Comparison of ENCODE assay signal across 8 cellular contexts in genomic region chr14:61695695-61696527, GRCh38. TPM values are rescaled to one million over a fixed set of nuclear protein-coding genes. Genes with fewer than 3 reads are reported as not detected.
DNase-seq lines count a peak whose midpoint lies in the region; ATAC-seq and TF ChIP-seq lines count a peak whose summit lies in the region.

No MANE protein-coding gene starts in this region.

- H3K36me3 ChIP-seq in DND-41 (ENCODE audit: insufficient read depth, low read length): no peaks in the 10 kb centered on the region; the same call in 1 of the 2 replicates
- H3K36me3 ChIP-seq in HEK293 (ENCODE audit: control insufficient read depth in 2 of 2, insufficient read depth in 1 of 2, low read length in 2 of 2): no peaks in the 10 kb centered on the region
- no peaks in the 10 kb centered on the region for H3K36me3 ChIP-seq in gastrocnemius medialis

- peak overlapping the region; percentile 79 for H3K27ac ChIP-seq in DND-41 (ENCODE audit: low read length)
- peak overlapping the region; percentile 98 for H3K27ac ChIP-seq in HEK293 (ENCODE audit: extremely low read depth, low read depth, low read length)
- peak overlapping the region; percentile 92 to 98 (median 96) for H3K27ac ChIP-seq in gastrocnemius medialis

- POLR2A ChIA-PET in HEK293 (lab: Yijun Ruan, JAX): interaction anchor here (0.6 to 1.2 kb wide), 13 partner anchors 10 to 972 kb away, joined by 3 to 17 read pairs (median 4); partner anchors contain the start of genes SIX4 and SNAPC1

- DNase-seq in DND-41 (peak; percentile 64), NCI-H1417 treated with DMSO at 0.1 percent for 48 hours (lab: John Stamatoyannopoulos, UW) (peak; percentile 51), T-helper 22 cell (ENCODE audit: low read depth) (peak; percentile 18), astrocyte of the hippocampus (ENCODE audit: low read depth, low spot score) (peak; percentile 71), gastrocnemius medialis (peak; percentile 23 to 25), cortex of kidney (lab: John Stamatoyannopoulos, UW) (no peak)

- H3K79me2 ChIP-seq in DND-41 (ENCODE audit: insufficient read depth, low read length): peaks cover 56% of the 10 kb centered on the region

- TF ChIP-seq POLR2A in gastrocnemius medialis (IDR thresholded peaks at IDR 0.05): no peak

- H2AFZ ChIP-seq in DND-41 (ENCODE audit: low read depth, low read length): peak overlapping the region; percentile 63

- peak overlapping the region; percentile 79 for H3K4me2 ChIP-seq in DND-41 (ENCODE audit: insufficient read depth, low read length)

- H3K9ac ChIP-seq in DND-41 (ENCODE audit: low read depth, low read length): peak overlapping the region; percentile 86

- peak; percentile 29 for ATAC-seq in DND-41 (ENCODE audit: insufficient read depth, low read depth)
- peak; percentile 33 to 34 for ATAC-seq in gastrocnemius medialis

- H3K4me1 ChIP-seq in DND-41 (ENCODE audit: insufficient read depth, low read length) (peaks cover 55% of the 10 kb centered on the region), HEK293 (ENCODE audit: control insufficient read depth, insufficient read depth, low read length) (peaks cover 12% of the 10 kb centered on the region; the same call in 1 of the 2 replicates), gastrocnemius medialis (peaks cover 26% of the 10 kb centered on the region in 2 donors)

- H3K4me3 ChIP-seq in DND-41 (ENCODE audit: low read depth in 1 of 2, low read length in 2 of 2) (peak overlapping the region; percentile 42 to 62), HEK293 (ENCODE audit: low read depth, low read length) (peak overlapping the region; percentile 93), iPS-11a (ENCODE audit: low read depth, low read length) (peak overlapping the region; percentile 98), gastrocnemius medialis (peak overlapping the region; percentile 78 to 98 (median 94))

- CTCF ChIA-PET in HEK293 (lab: Yijun Ruan, JAX): interaction anchor here (0.8 kb wide), 1 partner anchor 221 kb away, joined by 3 read pairs; no protein-coding TSS in a partner anchor

- H3K27me3 ChIP-seq in DND-41 (ENCODE audit: insufficient read depth, low read length, poor library complexity) (no peaks in the 10 kb centered on the region), gastrocnemius medialis (no peaks in the 10 kb centered on the region)

- no peaks in the 10 kb centered on the region for H3K9me3 ChIP-seq in DND-41 (ENCODE audit: insufficient read depth, low read length, severe bottlenecking)
- H3K9me3 ChIP-seq in HEK293 (ENCODE audit: control insufficient read depth, insufficient read depth, low read depth, low read length): no peaks in the 10 kb centered on the region
- no peaks in the 10 kb centered on the region for H3K9me3 ChIP-seq in gastrocnemius medialis

- intact Hi-C loops in gastrocnemius medialis (cut with DNase I; ENCODE audit: low total_unique reads): loop anchor here (1.0 to 10.0 kb wide), 4 partner anchors 53 to 1444 kb away; partner anchors contain the start of gene SNAPC1

- TF ChIP-seq CTCF in DND-41 (IDR thresholded peaks at IDR 0.05; ENCODE audit: borderline replicate concordance, extremely low read depth, low read length, poor library complexity, severe bottlenecking): no peak
- no peak for TF ChIP-seq CTCF in HEK293 (tag by site-specific recombination; IDR thresholded peaks at IDR 0.05)
- no peak for TF ChIP-seq CTCF in gastrocnemius medialis (IDR thresholded peaks at IDR 0.05 in 4 of 5, conservative IDR thresholded peaks at IDR 0.05 in 1 of 5)

- in situ Hi-C loops in gastrocnemius medialis (cut with MboI; ENCODE audit: low sequenced_read_pairs in 4 of 4): loop anchor here in 1 of 4 donors (10.0 kb wide), 1 partner anchor 59 kb away; no protein-coding TSS in a partner anchor

- peaks cover 35% of the 10 kb centered on the region for H4K20me1 ChIP-seq in DND-41 (ENCODE audit: insufficient read depth, low read length)

TF ChIP-seq in HEK293, 187 proteins besides CTCF, POLR2A, EP300 and RAD21 (continues in another document):
- peak; percentile 46; the same call in 1 of the 2 replicates for TF ChIP-seq EGR2 (tag by site-specific recombination; IDR thresholded peaks at IDR 0.05; ENCODE audit: low read depth)
- TF ChIP-seq ZBTB7A (tag by site-specific recombination; IDR thresholded peaks at IDR 0.05; ENCODE audit: low read depth): peak; percentile 44; the same call in 1 of the 2 replicates
- no peak for TF ChIP-seq ZNF521 (tag by site-specific recombination; IDR thresholded peaks at IDR 0.05)
- TF ChIP-seq ZNF501 (tag by site-specific recombination; IDR thresholded peaks at IDR 0.05): peak; percentile 57; the same call in 1 of the 2 replicates
- TF ChIP-seq ZNF692 (tag by site-specific recombination; IDR thresholded peaks at IDR 0.05): peak; percentile 52
- TF ChIP-seq ZSCAN16 (tag by site-specific recombination; IDR thresholded peaks at IDR 0.05): 0 out of 2 replicates have a peak, but pooled peaks have one; percentile 32
- peak; percentile 5; the same call in 1 of the 2 replicates for TF ChIP-seq ZNF324 (tag by site-specific recombination; IDR thresholded peaks at IDR 0.05)
- TF ChIP-seq ZNF600 (tag by site-specific recombination; IDR thresholded peaks at IDR 0.05): peak; percentile 75; the same call in 1 of the 2 replicates
- TF ChIP-seq KLF8 (tag by site-specific recombination; IDR thresholded peaks at IDR 0.05): peak; percentile 61; the same call in 1 of the 2 replicates
- peak; percentile 77 for TF ChIP-seq ZBTB26 (tag by site-specific recombination; optimal IDR thresholded peaks at IDR 0.05)
- peak; percentile 11; the same call in 1 of the 2 replicates for TF ChIP-seq WT1 (tag by site-specific recombination; IDR thresholded peaks at IDR 0.05)
- TF ChIP-seq OSR2 (tag by site-specific recombination; IDR thresholded peaks at IDR 0.05): peak; percentile 98
- TF ChIP-seq ZNF24 (tag by site-specific recombination; IDR thresholded peaks at IDR 0.05): peak; percentile 35; the same call in 1 of the 2 replicates
- peak; percentile 94 for TF ChIP-seq GLIS2 (tag by site-specific recombination; IDR thresholded peaks at IDR 0.05)
- TF ChIP-seq SP7 (tag by site-specific recombination; IDR thresholded peaks at IDR 0.05): peak; percentile 27
- TF ChIP-seq KLF17 (tag by site-specific recombination; IDR thresholded peaks at IDR 0.05): peak; percentile 40; the same call in 1 of the 2 replicates
- no peak for TF ChIP-seq ZNF621 (tag by site-specific recombination; IDR thresholded peaks at IDR 0.05)
- TF ChIP-seq KLF1 (tag by site-specific recombination; IDR thresholded peaks at IDR 0.05): peak; percentile 35; the same call in 1 of the 2 replicates
- TF ChIP-seq ZIC2 (tag by site-specific recombination; IDR thresholded peaks at IDR 0.05): peak; percentile 69
- peak; percentile 35; the same call in 1 of the 2 replicates for TF ChIP-seq ZNF610 (tag by site-specific recombination; IDR thresholded peaks at IDR 0.05; ENCODE audit: borderline replicate concordance)
- TF ChIP-seq ZNF146 (tag by site-specific recombination; IDR thresholded peaks at IDR 0.05): no peak
- TF ChIP-seq GLIS1 (tag by site-specific recombination; IDR thresholded peaks at IDR 0.05): peak; percentile 61
- TF ChIP-seq SP3 (tag by site-specific recombination; IDR thresholded peaks at IDR 0.05): peak; percentile 82
- TF ChIP-seq ZNF558 (tag by site-specific recombination; IDR thresholded peaks at IDR 0.05): no peak
- no peak for TF ChIP-seq ZNF548 (tag by site-specific recombination; IDR thresholded peaks at IDR 0.05)
- TF ChIP-seq ZBTB48 (tag by site-specific recombination; IDR thresholded peaks at IDR 0.05): peak; percentile 16; the same call in 1 of the 2 replicates

RNA-seq across cellular contexts. Expression of gene HIF1A, which starts 0.6 kb away (rescaled TPM):
- total RNA-seq in gastrocnemius medialis: 10 to 100 TPM; 18.2 to 30.7 (median 23.6) TPM
